In the genomic region with DNA sequence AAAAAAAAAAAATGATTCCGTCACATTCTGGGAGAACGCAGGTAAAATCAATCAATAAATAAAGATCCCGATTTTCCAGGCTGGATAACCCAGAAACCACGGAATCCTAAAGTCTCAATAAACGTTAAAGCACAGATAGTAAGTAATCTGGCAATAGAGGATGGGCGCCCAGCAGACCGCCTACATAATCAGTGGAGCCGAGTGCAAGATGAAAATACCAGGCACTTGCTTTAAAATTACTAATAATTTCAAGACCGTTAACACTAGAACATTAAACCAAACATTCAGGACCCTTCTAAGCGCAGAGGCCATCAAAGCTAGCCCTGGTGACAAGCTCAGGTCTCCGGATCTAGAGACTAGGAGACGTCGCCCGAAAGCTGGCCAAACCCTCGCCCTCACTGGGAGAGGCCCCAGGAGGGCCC, we compare ENCODE assay signal across 1 cellular context.
TF ChIP-seq lines count a peak whose summit lies in the region.

No MANE protein-coding gene starts in this region.

TF ChIP-seq in endothelial cell of umbilical vein, 7 proteins besides CTCF, POLR2A, EP300 and RAD21:
- TF ChIP-seq, protein P1, sequence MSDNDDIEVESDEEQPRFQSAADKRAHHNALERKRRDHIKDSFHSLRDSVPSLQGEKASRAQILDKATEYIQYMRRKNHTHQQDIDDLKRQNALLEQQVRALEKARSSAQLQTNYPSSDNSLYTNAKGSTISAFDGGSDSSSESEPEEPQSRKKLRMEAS (IDR thresholded peaks at IDR 0.05; ENCODE audit: insufficient read depth, insufficient read length): no peak
- TF ChIP-seq POLR2AphosphoS5 (IDR thresholded peaks at IDR 0.05; ENCODE audit: insufficient read depth, low read depth, low read length): no peak
TF ChIP-seq in endothelial cell of umbilical vein: peak in this region for 0.
